In genomic region chr2:127885341-127885740, GRCh38 we compare ENCODE assay signal across 8 cellular contexts. TPM values are rescaled to one million over a fixed set of nuclear protein-coding genes. Genes with fewer than 3 reads are reported as not detected.
A peak's percentile ranks its signal among the peaks of the same experiment; 100 is the strongest.
DNase-seq lines count a peak whose midpoint lies in the region; ATAC-seq and TF ChIP-seq lines count a peak whose summit lies in the region.
"Not testable (repeated sequence)": the region's sequence is repeated elsewhere in the genome, so short reads cannot be mapped to it uniquely, and the experiment has no call there.

No MANE protein-coding gene starts in this region.

- H3K56ac ChIP-seq in H9 (ENCODE audit: insufficient read length, low read depth, low read length) = not testable (repeated sequence)

- peak; percentile 11 to 19 for ATAC-seq in stimulated activated naive B cell treated with anti-CD40 and anti-IgM and Interleukin-4, amounts not matched to agents 10 μg/mL and 1 μg/mL and 100 μg/mL, for 72 hours (replicated peaks)

- H3T11ph ChIP-seq in H9 (ENCODE audit: low read length) = not testable (repeated sequence)

- H3K4me1 ChIP-seq in H9 (ENCODE audit: insufficient read depth, low read length) = not testable (repeated sequence)
- H3K4me1 ChIP-seq in HUES64 (ENCODE audit: insufficient read depth, low read length) = peaks cover 20% of the 10 kb centered on the region

- not testable (repeated sequence) for H3K23me2 ChIP-seq in H9 (ENCODE audit: insufficient read length, low read depth, low read length, poor library complexity, severe bottlenecking)

- peaks cover 11% of the 10 kb centered on the region for H3K79me1 ChIP-seq in H9 (ENCODE audit: insufficient read depth, low read depth, low read length, poor library complexity, severe bottlenecking)

- H2BK20ac ChIP-seq in H9 (ENCODE audit: low read depth, low read length, poor library complexity, severe bottlenecking) = not testable (repeated sequence)

- H2BK120ac ChIP-seq in H9 (ENCODE audit: low read depth, low read length, poor library complexity, severe bottlenecking) = not testable (repeated sequence)

- not testable (repeated sequence) for H4K5ac ChIP-seq in H9 (ENCODE audit: insufficient read length, low read depth, low read length)

- H3K27ac ChIP-seq in H9 (ENCODE audit: insufficient read length, low read depth, low read length); HUES64 (ENCODE audit: low read depth, low read length): not testable (repeated sequence)

- peak; percentile 53 for DNase-seq in ELR (ENCODE audit: low read depth)
- peak; percentile 41 for DNase-seq in H9
- DNase-seq in T-helper 2 cell = peak in 3 of 5 experiments; percentile 19 to 33 (median 26)
- DNase-seq in activated naive CD4-positive, alpha-beta T cell treated with anti-CD3 and anti-CD28 coated beads, Interleukin-2, amount 50 U/mL, for 16 hours = peak; percentile 40
- peak in 1 of 2 donors; percentile 45 for DNase-seq in foreskin fibroblast
- DNase-seq in stimulated activated naive B cell treated with anti-CD40 and anti-IgM and Interleukin-4, amounts not matched to agents 10 μg/mL and 1 μg/mL and 100 μg/mL, for 72 hours = not testable (repeated sequence)

- not testable (repeated sequence) for H3K23ac ChIP-seq in H9 (ENCODE audit: insufficient read length, low read depth, low read length)

- not testable (repeated sequence) for H2BK12ac ChIP-seq in H9 (ENCODE audit: insufficient read length, low read depth, low read length)

- peaks cover 39% of the 10 kb centered on the region for H3K36me3 ChIP-seq in HUES64 (ENCODE audit: insufficient read depth, low read length)

- not testable (repeated sequence) for H3K27me3 Mint-ChIP-seq in H9 (ENCODE audit: low read depth); nephron (ENCODE audit: low read depth); stimulated activated naive B cell treated with anti-CD40 and anti-IgM and Interleukin-4, amounts not matched to agents 10 μg/mL and 1 μg/mL and 100 μg/mL, for 72 hours

- H3K18ac ChIP-seq in H9 (ENCODE audit: insufficient read length, low read depth, low read length) = not testable (repeated sequence)

- not testable (repeated sequence) for H4K20me1 ChIP-seq in H9 (ENCODE audit: control insufficient read depth, insufficient read depth, insufficient read length)

- H4K91ac ChIP-seq in H9 (ENCODE audit: insufficient read length, low read depth, low read length) = not testable (repeated sequence)

- H3K27me3 ChIP-seq in H9 (ENCODE audit: insufficient read depth, low read length); HUES64 (ENCODE audit: insufficient read depth, low read length): not testable (repeated sequence)

- H3K79me2 ChIP-seq in H9 (ENCODE audit: insufficient read depth, low read length) = peaks cover 10% of the 10 kb centered on the region; the same call in 1 of the 2 replicates

- H3K9me3 Mint-ChIP-seq in H9; nephron; stimulated activated naive B cell treated with anti-CD40 and anti-IgM and Interleukin-4, amounts not matched to agents 10 μg/mL and 1 μg/mL and 100 μg/mL, for 72 hours: not testable (repeated sequence)

- H3K4me1 Mint-ChIP-seq in H9 (peaks cover 22 to 24% of the 10 kb centered on the region in 2 experiments), nephron (peaks cover 27% of the 10 kb centered on the region)
- peaks cover 23 to 24% of the 10 kb centered on the region in 2 donors for H3K4me1 Mint-ChIP-seq in stimulated activated naive B cell treated with anti-CD40 and anti-IgM and Interleukin-4, amounts not matched to agents 10 μg/mL and 1 μg/mL and 100 μg/mL, for 72 hours

- TF ChIP-seq CTCF in H9 (conservative IDR thresholded peaks at IDR 0.05) (peak; percentile 51), nephron (IDR thresholded peaks at IDR 0.05; ENCODE audit: unreplicated experiment in 3 of 3) (peak in 2 of 3 experiments; percentile 31 to 47)
- TF ChIP-seq CTCF in foreskin fibroblast (IDR thresholded peaks at IDR 0.05; ENCODE audit: low read depth, low read length) = not testable (repeated sequence)

- no CpG with 5 or more reads among the region's 48 CpGs for WGBS in H9 (ENCODE audit: extremely low coverage, insufficient read length, low lambda C conversion rate)
- WGBS in HUES64 = 0% methylated on average over 4 of the region's 48 CpGs

- not testable (repeated sequence) for H3K4ac ChIP-seq in H9 (ENCODE audit: low read depth, low read length)

- H2BK5ac ChIP-seq in H9 (ENCODE audit: insufficient read length, low read length) = not testable (repeated sequence)

- H3K36me3 Mint-ChIP-seq in H9 (ENCODE audit: insufficient read depth in 1 of 3, low read depth in 3 of 3) (peaks cover 15 to 37% (median 29%) of the 10 kb centered on the region in 3 experiments; a peak in 6 of 7 replicates), nephron (ENCODE audit: low read depth) (peaks cover 32% of the 10 kb centered on the region)
- peaks cover 10 to 27% of the 10 kb centered on the region in 2 donors for H3K36me3 Mint-ChIP-seq in stimulated activated naive B cell treated with anti-CD40 and anti-IgM and Interleukin-4, amounts not matched to agents 10 μg/mL and 1 μg/mL and 100 μg/mL, for 72 hours

- not testable (repeated sequence) for H3K9ac ChIP-seq in H9 (ENCODE audit: extremely low read depth, insufficient read length, low read length)
- peak overlapping the region; percentile 75 for H3K9ac ChIP-seq in HUES64 (ENCODE audit: low read depth, low read length)

- not testable (repeated sequence) for H3K9me3 ChIP-seq in H9 (ENCODE audit: control insufficient read depth, low read depth, low read length); HUES64 (ENCODE audit: insufficient read depth, low read depth, low read length)

- peak overlapping the region; percentile 84 to 97 (median 91); a peak in 5 of 7 replicates for H3K27ac Mint-ChIP-seq in H9
- H3K27ac Mint-ChIP-seq in nephron = peak overlapping the region; percentile 77 to 98 (median 96)
- peak overlapping the region; percentile 93 for H3K27ac Mint-ChIP-seq in stimulated activated naive B cell treated with anti-CD40 and anti-IgM and Interleukin-4, amounts not matched to agents 10 μg/mL and 1 μg/mL and 100 μg/mL, for 72 hours

- not testable (repeated sequence) for H4K8ac ChIP-seq in H9 (replicated peaks; ENCODE audit: insufficient read length, low read depth, low read length)

- H3K4me2 ChIP-seq in H9 (ENCODE audit: insufficient read depth, insufficient read length, low read length) = peak overlapping the region; percentile 82

- not testable (repeated sequence) for H3K14ac ChIP-seq in H9 (ENCODE audit: insufficient read depth, low read length)

- H3K4me3 Mint-ChIP-seq in H9 (peak overlapping the region; percentile 85 to 88), nephron (peak overlapping the region; percentile 94 to 98 (median 97))
- peak overlapping the region; percentile 93 to 94 for H3K4me3 Mint-ChIP-seq in stimulated activated naive B cell treated with anti-CD40 and anti-IgM and Interleukin-4, amounts not matched to agents 10 μg/mL and 1 μg/mL and 100 μg/mL, for 72 hours

- H2AFZ ChIP-seq in H9 (ENCODE audit: low read length) = not testable (repeated sequence)

- H3K4me3 ChIP-seq in HUES64 (ENCODE audit: low read length) (peak overlapping the region; percentile 80), foreskin fibroblast (ENCODE audit: low read depth in 1 of 2, low read length in 2 of 2) (peak overlapping the region; percentile 53 to 81)

- H2AK5ac ChIP-seq in H9 (ENCODE audit: insufficient read length, low read length) = not testable (repeated sequence)

- not testable (repeated sequence) for H2BK15ac ChIP-seq in H9 (ENCODE audit: low read depth, low read length)

RNA-seq across cellular contexts. Expression of gene AMMECR1L, which starts 0.4 kb away (rescaled TPM):
- 20.0 and 20.3 TPM in 2 replicates for total RNA-seq in H9 (2021)
- 13.8 TPM for polyA plus RNA-seq in HUES64 (2013, experiment 1 of 2)
- 15.0 TPM for polyA plus RNA-seq in HUES64 (2013, experiment 2 of 2)

RNA-seq across cellular contexts. Expression of gene POLR2D, which starts 27.4 kb away (rescaled TPM):
- 85.8 and 88.4 TPM in 2 replicates for total RNA-seq in H9 (2021)
- polyA plus RNA-seq in HUES64 (2013, experiment 1 of 2) = 50.6 TPM
- 48.9 TPM for polyA plus RNA-seq in HUES64 (2013, experiment 2 of 2)
